Comparison of ENCODE assay signal across 8 cellular contexts in the genomic region with DNA sequence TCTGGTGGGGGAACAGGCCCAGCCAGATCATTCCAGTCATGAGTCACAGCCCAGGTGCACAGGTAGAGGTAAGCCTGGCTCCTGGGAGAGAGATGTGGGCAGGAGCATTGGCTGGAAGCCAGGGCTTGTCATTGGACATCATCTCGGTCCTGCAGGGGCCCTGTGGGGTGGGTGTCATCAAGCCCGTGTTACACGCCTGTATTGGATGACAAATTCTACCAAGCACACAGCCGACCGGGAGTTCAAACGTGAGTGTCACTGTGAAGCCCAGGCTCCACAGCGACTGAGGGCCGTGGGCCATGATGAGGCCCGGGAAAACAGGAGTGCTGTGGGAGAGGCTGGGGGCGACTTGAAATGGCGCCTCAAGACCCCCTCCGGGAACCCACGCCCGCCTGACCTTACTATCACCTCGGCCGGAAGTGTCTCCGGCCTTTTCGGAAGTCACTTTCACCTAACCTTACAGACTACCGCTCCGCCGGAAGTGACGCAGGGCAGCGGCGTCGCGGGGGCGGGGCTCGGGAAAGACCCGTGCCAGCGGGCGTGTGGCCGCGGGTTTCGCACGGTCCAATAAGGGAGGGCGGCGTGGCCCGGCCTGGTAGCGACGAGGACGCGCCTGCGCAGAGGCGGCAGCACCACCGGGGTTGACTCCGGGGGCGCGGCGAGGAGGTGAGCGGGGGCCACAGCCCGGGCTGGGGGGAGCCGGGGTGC. TPM values are rescaled to one million over a fixed set of nuclear protein-coding genes. Genes with fewer than 3 reads are reported as not detected.
DNase-seq lines count a peak whose midpoint lies in the region; ATAC-seq and TF ChIP-seq lines count a peak whose summit lies in the region.

A gene (plus strand): TSS at position 629 of the 708 bp plus-strand sequence. CDS start 1,293 bp downstream, outside the sequence.

- peaks cover 77% of the 10 kb centered on the region for H3K36me3 Mint-ChIP-seq in activated T-cell treated with anti-CD3 and anti-CD28 coated beads, Interleukin-2, amount 50 U/mL, for 24 hours (ENCODE audit: low read depth)

- no peaks in the 10 kb centered on the region for H3K27me3 ChIP-seq in muscle layer of colon (ENCODE audit: control insufficient read depth in 1 of 2, insufficient read depth in 2 of 2, low read length in 2 of 2)

- peak within 1 kb of the TSS; percentile 98 for H3K27ac Mint-ChIP-seq in activated T-cell treated with anti-CD3 and anti-CD28 coated beads, Interleukin-2, amount 50 U/mL, for 24 hours

- H3K27me3 Mint-ChIP-seq in activated T-cell treated with anti-CD3 and anti-CD28 coated beads, Interleukin-2, amount 50 U/mL, for 24 hours = no peaks in the 10 kb centered on the region

- H3K27ac ChIP-seq in muscle layer of colon (ENCODE audit: low read depth, low read length) = peak within 1 kb of the TSS; percentile 94

- peak within 1 kb of the TSS; percentile 91 for H3K4me3 Mint-ChIP-seq in activated T-cell treated with anti-CD3 and anti-CD28 coated beads, Interleukin-2, amount 50 U/mL, for 24 hours

- H3K4me1 ChIP-seq in muscle layer of colon (ENCODE audit: insufficient read depth, low read length) = peaks cover 21% of the 10 kb centered on the region

- H3K9ac ChIP-seq in muscle layer of colon (ENCODE audit: low read length) = peak within 1 kb of the TSS; percentile 92

- peak within 1 kb of the TSS; percentile 77 for H3K4me3 ChIP-seq in muscle layer of colon (ENCODE audit: low read depth in 1 of 2, low read length in 2 of 2)

- TF ChIP-seq POLR2A in erythroblast (IDR thresholded peaks at IDR 0.05; ENCODE audit: low read length) = peak; percentile 96

- DNase-seq in DMS53 (lab: John Stamatoyannopoulos, UW) (peak; percentile 99), KBM-7 (peak; percentile 95), erythroblast (lab: John Stamatoyannopoulos, UW) (peak; percentile 99)
- peak; percentile 98 for DNase-seq in activated T-cell treated with anti-CD3 and anti-CD28 coated beads, Interleukin-2, amount 50 U/mL, for 24 hours
- peak; percentile 93 for DNase-seq in stimulated activated CD8-positive, alpha-beta memory T cell treated with anti-CD3 and anti-CD28 coated beads, Interleukin-7, amount 100 ng/mL, for 24 hours (ENCODE audit: low read depth)

- no peaks in the 10 kb centered on the region for H3K9me3 Mint-ChIP-seq in activated T-cell treated with anti-CD3 and anti-CD28 coated beads, Interleukin-2, amount 50 U/mL, for 24 hours

- peaks cover 33% of the 10 kb centered on the region for H3K36me3 ChIP-seq in muscle layer of colon (ENCODE audit: insufficient read depth, low read length)

- peak; percentile 33 for ATAC-seq in GM21717 (IDR thresholded peaks at IDR 0.05; ENCODE audit: unreplicated experiment)

- H3K4me1 Mint-ChIP-seq in activated T-cell treated with anti-CD3 and anti-CD28 coated beads, Interleukin-2, amount 50 U/mL, for 24 hours (ENCODE audit: low read depth) = peaks cover 51% of the 10 kb centered on the region

- H3K9me3 ChIP-seq in muscle layer of colon (ENCODE audit: low read length) = no peaks in the 10 kb centered on the region

- in situ Hi-C loops in KBM-7 (cut with MboI; ENCODE audit: low pct_unique_long_range_greater_than_20kb, low sequenced_read_pairs) = no loop called here

TF ChIP-seq in PFSK-1, 5 proteins besides CTCF, POLR2A, EP300 and RAD21:
- TF ChIP-seq SIN3A (IDR thresholded peaks at IDR 0.05; ENCODE audit: borderline replicate concordance, insufficient read depth, low read length) (peak; percentile 48; the same call in 1 of the 2 replicates), POLR2AphosphoS5 (IDR thresholded peaks at IDR 0.05; ENCODE audit: low read depth, low read length) (peak; percentile 72), FOXP2 (optimal IDR thresholded peaks at IDR 0.05; ENCODE audit: borderline replicate concordance, extremely low read depth, extremely low read length, insufficient read depth) (no peak), TAF1 (IDR thresholded peaks at IDR 0.05; ENCODE audit: borderline replicate concordance, insufficient read depth, low read length) (peak; percentile 83; the same call in 1 of the 2 replicates)
- TF ChIP-seq, protein P1, sequence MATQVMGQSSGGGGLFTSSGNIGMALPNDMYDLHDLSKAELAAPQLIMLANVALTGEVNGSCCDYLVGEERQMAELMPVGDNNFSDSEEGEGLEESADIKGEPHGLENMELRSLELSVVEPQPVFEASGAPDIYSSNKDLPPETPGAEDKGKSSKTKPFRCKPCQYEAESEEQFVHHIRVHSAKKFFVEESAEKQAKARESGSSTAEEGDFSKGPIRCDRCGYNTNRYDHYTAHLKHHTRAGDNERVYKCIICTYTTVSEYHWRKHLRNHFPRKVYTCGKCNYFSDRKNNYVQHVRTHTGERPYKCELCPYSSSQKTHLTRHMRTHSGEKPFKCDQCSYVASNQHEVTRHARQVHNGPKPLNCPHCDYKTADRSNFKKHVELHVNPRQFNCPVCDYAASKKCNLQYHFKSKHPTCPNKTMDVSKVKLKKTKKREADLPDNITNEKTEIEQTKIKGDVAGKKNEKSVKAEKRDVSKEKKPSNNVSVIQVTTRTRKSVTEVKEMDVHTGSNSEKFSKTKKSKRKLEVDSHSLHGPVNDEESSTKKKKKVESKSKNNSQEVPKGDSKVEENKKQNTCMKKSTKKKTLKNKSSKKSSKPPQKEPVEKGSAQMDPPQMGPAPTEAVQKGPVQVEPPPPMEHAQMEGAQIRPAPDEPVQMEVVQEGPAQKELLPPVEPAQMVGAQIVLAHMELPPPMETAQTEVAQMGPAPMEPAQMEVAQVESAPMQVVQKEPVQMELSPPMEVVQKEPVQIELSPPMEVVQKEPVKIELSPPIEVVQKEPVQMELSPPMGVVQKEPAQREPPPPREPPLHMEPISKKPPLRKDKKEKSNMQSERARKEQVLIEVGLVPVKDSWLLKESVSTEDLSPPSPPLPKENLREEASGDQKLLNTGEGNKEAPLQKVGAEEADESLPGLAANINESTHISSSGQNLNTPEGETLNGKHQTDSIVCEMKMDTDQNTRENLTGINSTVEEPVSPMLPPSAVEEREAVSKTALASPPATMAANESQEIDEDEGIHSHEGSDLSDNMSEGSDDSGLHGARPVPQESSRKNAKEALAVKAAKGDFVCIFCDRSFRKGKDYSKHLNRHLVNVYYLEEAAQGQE (IDR thresholded peaks at IDR 0.05; ENCODE audit: insufficient read depth in 1 of 2, low read depth in 2 of 2, low read length in 2 of 2) = peak in 1 of 2 experiments; percentile 4; a peak in 1 of 4 replicates

RNA-seq across cellular contexts. Expression of the gene that starts here (rescaled TPM):
- polyA plus RNA-seq in PFSK-1 (2012; ENCODE audit: insufficient read length, low read depth) = 95.8 TPM

Comparison
In these comparisons a context has a peak if more than half of its experiments do, and no peak if none do; other contexts are left out.
1. Peak in every context shown above with its lines: DNase-seq, ATAC-seq, H3K4me3 ChIP-seq and H3K27ac ChIP-seq.